In the genomic region with DNA sequence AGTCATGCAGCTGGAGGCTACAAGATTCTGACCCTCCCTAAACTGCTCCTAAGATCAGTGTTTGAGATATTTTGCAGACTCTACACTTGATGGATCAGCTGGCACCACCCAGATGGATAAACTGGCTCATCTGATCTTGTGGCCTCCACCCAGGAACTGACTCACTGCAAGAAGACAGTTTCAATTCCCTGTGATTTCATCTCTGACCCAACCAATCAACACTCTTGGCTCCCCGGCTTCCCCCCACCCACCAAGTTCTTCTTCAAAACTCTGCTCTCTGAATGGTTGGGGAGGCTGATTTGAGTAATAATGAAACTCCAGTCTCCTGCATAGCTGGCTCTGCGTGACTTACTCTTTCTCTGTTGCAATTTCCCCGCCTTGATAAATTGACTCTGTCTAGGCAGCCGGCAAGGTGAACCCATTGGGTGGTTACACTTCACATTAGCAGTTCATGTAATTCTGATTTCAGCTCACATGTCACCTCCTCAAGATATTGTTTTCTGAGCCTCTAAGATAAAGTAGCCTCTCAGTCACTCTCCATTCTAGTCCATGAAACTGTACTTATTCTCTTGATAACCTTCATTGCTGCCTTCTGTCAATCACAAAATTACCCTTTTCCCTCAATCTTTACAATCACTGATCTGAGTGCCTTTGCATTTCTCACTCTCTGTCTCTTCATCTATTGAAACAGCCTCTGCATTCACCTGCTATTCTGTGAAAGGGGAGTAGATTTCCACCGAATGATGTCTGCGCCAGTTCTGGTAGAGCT, we compare ENCODE assay signal across 1 cellular context.
TF ChIP-seq lines count a peak whose summit lies in the region.

No MANE protein-coding gene starts in this region.

TF ChIP-seq in K562, 482 proteins besides CTCF, POLR2A, EP300 and RAD21 (continued from another document and continues in another):
- TF ChIP-seq, protein P1, sequence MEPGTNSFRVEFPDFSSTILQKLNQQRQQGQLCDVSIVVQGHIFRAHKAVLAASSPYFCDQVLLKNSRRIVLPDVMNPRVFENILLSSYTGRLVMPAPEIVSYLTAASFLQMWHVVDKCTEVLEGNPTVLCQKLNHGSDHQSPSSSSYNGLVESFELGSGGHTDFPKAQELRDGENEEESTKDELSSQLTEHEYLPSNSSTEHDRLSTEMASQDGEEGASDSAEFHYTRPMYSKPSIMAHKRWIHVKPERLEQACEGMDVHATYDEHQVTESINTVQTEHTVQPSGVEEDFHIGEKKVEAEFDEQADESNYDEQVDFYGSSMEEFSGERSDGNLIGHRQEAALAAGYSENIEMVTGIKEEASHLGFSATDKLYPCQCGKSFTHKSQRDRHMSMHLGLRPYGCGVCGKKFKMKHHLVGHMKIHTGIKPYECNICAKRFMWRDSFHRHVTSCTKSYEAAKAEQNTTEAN (CRISPR knock-in tag; IDR thresholded peaks at IDR 0.05): no peak
- TF ChIP-seq, protein P2, sequence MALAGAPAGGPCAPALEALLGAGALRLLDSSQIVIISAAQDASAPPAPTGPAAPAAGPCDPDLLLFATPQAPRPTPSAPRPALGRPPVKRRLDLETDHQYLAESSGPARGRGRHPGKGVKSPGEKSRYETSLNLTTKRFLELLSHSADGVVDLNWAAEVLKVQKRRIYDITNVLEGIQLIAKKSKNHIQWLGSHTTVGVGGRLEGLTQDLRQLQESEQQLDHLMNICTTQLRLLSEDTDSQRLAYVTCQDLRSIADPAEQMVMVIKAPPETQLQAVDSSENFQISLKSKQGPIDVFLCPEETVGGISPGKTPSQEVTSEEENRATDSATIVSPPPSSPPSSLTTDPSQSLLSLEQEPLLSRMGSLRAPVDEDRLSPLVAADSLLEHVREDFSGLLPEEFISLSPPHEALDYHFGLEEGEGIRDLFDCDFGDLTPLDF (CRISPR knock-in tag; IDR thresholded peaks at IDR 0.05): no peak
- TF ChIP-seq PTTG1 (tag; IDR thresholded peaks at IDR 0.05; ENCODE audit: low read depth): no peak
- no peak for TF ChIP-seq RBM15 (IDR thresholded peaks at IDR 0.05; ENCODE audit: insufficient read depth, low read length)
- TF ChIP-seq, protein P3, sequence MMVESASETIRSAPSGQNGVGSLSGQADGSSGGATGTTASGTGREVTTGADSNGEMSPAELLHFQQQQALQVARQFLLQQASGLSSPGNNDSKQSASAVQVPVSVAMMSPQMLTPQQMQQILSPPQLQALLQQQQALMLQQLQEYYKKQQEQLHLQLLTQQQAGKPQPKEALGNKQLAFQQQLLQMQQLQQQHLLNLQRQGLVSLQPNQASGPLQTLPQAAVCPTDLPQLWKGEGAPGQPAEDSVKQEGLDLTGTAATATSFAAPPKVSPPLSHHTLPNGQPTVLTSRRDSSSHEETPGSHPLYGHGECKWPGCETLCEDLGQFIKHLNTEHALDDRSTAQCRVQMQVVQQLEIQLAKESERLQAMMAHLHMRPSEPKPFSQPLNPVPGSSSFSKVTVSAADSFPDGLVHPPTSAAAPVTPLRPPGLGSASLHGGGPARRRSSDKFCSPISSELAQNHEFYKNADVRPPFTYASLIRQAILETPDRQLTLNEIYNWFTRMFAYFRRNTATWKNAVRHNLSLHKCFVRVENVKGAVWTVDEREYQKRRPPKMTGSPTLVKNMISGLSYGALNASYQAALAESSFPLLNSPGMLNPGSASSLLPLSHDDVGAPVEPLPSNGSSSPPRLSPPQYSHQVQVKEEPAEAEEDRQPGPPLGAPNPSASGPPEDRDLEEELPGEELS (CRISPR knock-in tag; IDR thresholded peaks at IDR 0.05; ENCODE audit: borderline replicate concordance): no peak
- no peak for TF ChIP-seq PURB (CRISPR knock-in tag; IDR thresholded peaks at IDR 0.05; ENCODE audit: low read depth)
- no peak for TF ChIP-seq PTRF (tag; IDR thresholded peaks at IDR 0.05)
- no peak for TF ChIP-seq SREBF1 (IDR thresholded peaks at IDR 0.05; ENCODE audit: borderline replicate concordance, low read depth, low read length)
- no peak for TF ChIP-seq FOXK2 (conservative IDR thresholded peaks at IDR 0.05 in 1 of 2, IDR thresholded peaks at IDR 0.05 in 1 of 2; ENCODE audit: low read depth in 2 of 2)
- peak; percentile 39; the same call in 1 of the 2 replicates for TF ChIP-seq SP1 (CRISPR knock-in tag; IDR thresholded peaks at IDR 0.05)
- TF ChIP-seq, protein P4, sequence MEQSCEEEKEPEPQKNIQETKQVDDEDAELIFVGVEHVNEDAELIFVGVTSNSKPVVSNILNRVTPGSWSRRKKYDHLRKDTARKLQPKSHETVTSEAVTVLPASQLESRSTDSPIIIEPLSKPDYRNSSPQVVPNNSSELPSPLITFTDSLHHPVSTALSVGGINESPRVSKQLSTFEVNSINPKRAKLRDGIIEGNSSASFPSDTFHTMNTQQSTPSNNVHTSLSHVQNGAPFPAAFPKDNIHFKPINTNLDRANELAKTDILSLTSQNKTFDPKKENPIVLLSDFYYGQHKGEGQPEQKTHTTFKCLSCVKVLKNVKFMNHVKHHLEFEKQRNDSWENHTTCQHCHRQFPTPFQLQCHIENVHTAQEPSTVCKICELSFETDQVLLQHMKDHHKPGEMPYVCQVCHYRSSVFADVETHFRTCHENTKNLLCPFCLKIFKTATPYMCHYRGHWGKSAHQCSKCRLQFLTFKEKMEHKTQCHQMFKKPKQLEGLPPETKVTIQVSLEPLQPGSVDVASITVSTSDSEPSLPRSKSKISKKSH (CRISPR knock-in tag; IDR thresholded peaks at IDR 0.05): no peak
- peak; percentile 59 for TF ChIP-seq SMARCE1 (IDR thresholded peaks at IDR 0.05)
- no peak for TF ChIP-seq ZNF232 (CRISPR knock-in tag; IDR thresholded peaks at IDR 0.05)
- no peak for TF ChIP-seq HMG20A (CRISPR knock-in tag; conservative IDR thresholded peaks at IDR 0.05)
- TF ChIP-seq, protein P5, sequence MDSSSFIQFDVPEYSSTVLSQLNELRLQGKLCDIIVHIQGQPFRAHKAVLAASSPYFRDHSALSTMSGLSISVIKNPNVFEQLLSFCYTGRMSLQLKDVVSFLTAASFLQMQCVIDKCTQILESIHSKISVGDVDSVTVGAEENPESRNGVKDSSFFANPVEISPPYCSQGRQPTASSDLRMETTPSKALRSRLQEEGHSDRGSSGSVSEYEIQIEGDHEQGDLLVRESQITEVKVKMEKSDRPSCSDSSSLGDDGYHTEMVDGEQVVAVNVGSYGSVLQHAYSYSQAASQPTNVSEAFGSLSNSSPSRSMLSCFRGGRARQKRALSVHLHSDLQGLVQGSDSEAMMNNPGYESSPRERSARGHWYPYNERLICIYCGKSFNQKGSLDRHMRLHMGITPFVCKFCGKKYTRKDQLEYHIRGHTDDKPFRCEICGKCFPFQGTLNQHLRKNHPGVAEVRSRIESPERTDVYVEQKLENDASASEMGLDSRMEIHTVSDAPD (CRISPR knock-in tag; IDR thresholded peaks at IDR 0.05): no peak
- no peak for TF ChIP-seq EWSR1 (IDR thresholded peaks at IDR 0.05; ENCODE audit: borderline replicate concordance, low read depth, partially characterized antibody)
- TF ChIP-seq, protein P6, sequence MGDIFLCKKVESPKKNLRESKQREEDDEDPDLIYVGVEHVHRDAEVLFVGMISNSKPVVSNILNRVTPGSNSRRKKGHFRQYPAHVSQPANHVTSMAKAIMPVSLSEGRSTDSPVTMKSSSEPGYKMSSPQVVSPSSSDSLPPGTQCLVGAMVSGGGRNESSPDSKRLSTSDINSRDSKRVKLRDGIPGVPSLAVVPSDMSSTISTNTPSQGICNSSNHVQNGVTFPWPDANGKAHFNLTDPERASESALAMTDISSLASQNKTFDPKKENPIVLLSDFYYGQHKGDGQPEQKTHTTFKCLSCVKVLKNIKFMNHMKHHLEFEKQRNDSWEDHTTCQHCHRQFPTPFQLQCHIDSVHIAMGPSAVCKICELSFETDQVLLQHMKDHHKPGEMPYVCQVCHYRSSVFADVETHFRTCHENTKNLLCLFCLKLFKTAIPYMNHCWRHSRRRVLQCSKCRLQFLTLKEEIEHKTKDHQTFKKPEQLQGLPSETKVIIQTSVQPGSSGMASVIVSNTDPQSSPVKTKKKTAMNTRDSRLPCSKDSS (IDR thresholded peaks at IDR 0.05; ENCODE audit: low read depth, partially characterized antibody): no peak
- TF ChIP-seq NCOA6 (IDR thresholded peaks at IDR 0.05): no peak
- TF ChIP-seq CEBPG (CRISPR knock-in tag; IDR thresholded peaks at IDR 0.05): no peak
- TF ChIP-seq CEBPG (tag; conservative IDR thresholded peaks at IDR 0.05 in 1 of 2, IDR thresholded peaks at IDR 0.05 in 1 of 2): peak; percentile 70 to 87
- no peak for TF ChIP-seq ZNF217 (CRISPR knock-in tag; IDR thresholded peaks at IDR 0.05)
- no peak for TF ChIP-seq KLF13 (tag; IDR thresholded peaks at IDR 0.05; ENCODE audit: borderline replicate concordance, low read depth)
- peak; percentile 9; the same call in 1 of the 2 replicates for TF ChIP-seq TCF3 (CRISPR knock-in tag; IDR thresholded peaks at IDR 0.05)
- no peak for TF ChIP-seq RBM39 (optimal IDR thresholded peaks at IDR 0.05; ENCODE audit: low read depth, low read length)
- no peak for TF ChIP-seq HNRNPH1 (optimal IDR thresholded peaks at IDR 0.05; ENCODE audit: low read depth, low read length)
- no peak for TF ChIP-seq ZNF785 (CRISPR knock-in tag; IDR thresholded peaks at IDR 0.05)
- no peak for TF ChIP-seq KAT8 (IDR thresholded peaks at IDR 0.05; ENCODE audit: low read depth)
- TF ChIP-seq, protein P7, sequence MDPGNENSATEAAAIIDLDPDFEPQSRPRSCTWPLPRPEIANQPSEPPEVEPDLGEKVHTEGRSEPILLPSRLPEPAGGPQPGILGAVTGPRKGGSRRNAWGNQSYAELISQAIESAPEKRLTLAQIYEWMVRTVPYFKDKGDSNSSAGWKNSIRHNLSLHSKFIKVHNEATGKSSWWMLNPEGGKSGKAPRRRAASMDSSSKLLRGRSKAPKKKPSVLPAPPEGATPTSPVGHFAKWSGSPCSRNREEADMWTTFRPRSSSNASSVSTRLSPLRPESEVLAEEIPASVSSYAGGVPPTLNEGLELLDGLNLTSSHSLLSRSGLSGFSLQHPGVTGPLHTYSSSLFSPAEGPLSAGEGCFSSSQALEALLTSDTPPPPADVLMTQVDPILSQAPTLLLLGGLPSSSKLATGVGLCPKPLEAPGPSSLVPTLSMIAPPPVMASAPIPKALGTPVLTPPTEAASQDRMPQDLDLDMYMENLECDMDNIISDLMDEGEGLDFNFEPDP (CRISPR knock-in tag; IDR thresholded peaks at IDR 0.05): no peak
- TF ChIP-seq ZNF224 (CRISPR knock-in tag; IDR thresholded peaks at IDR 0.05): no peak
- TF ChIP-seq, protein P8, sequence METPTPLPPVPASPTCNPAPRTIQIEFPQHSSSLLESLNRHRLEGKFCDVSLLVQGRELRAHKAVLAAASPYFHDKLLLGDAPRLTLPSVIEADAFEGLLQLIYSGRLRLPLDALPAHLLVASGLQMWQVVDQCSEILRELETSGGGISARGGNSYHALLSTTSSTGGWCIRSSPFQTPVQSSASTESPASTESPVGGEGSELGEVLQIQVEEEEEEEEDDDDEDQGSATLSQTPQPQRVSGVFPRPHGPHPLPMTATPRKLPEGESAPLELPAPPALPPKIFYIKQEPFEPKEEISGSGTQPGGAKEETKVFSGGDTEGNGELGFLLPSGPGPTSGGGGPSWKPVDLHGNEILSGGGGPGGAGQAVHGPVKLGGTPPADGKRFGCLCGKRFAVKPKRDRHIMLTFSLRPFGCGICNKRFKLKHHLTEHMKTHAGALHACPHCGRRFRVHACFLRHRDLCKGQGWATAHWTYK (CRISPR knock-in tag; IDR thresholded peaks at IDR 0.05): no peak
- peak; percentile 39; the same call in 1 of the 2 replicates for TF ChIP-seq SMAD4 (CRISPR knock-in tag; conservative IDR thresholded peaks at IDR 0.05)
- TF ChIP-seq, protein P9, sequence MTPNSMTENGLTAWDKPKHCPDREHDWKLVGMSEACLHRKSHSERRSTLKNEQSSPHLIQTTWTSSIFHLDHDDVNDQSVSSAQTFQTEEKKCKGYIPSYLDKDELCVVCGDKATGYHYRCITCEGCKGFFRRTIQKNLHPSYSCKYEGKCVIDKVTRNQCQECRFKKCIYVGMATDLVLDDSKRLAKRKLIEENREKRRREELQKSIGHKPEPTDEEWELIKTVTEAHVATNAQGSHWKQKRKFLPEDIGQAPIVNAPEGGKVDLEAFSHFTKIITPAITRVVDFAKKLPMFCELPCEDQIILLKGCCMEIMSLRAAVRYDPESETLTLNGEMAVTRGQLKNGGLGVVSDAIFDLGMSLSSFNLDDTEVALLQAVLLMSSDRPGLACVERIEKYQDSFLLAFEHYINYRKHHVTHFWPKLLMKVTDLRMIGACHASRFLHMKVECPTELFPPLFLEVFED (CRISPR knock-in tag; conservative IDR thresholded peaks at IDR 0.05): no peak
- TF ChIP-seq, protein P10, sequence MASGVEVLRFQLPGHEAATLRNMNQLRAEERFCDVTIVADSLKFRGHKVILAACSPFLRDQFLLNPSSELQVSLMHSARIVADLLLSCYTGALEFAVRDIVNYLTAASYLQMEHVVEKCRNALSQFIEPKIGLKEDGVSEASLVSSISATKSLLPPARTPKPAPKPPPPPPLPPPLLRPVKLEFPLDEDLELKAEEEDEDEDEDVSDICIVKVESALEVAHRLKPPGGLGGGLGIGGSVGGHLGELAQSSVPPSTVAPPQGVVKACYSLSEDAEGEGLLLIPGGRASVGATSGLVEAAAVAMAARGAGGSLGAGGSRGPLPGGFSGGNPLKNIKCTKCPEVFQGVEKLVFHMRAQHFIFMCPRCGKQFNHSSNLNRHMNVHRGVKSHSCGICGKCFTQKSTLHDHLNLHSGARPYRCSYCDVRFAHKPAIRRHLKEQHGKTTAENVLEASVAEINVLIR (CRISPR knock-in tag; IDR thresholded peaks at IDR 0.05): no peak
- TF ChIP-seq, protein P11, sequence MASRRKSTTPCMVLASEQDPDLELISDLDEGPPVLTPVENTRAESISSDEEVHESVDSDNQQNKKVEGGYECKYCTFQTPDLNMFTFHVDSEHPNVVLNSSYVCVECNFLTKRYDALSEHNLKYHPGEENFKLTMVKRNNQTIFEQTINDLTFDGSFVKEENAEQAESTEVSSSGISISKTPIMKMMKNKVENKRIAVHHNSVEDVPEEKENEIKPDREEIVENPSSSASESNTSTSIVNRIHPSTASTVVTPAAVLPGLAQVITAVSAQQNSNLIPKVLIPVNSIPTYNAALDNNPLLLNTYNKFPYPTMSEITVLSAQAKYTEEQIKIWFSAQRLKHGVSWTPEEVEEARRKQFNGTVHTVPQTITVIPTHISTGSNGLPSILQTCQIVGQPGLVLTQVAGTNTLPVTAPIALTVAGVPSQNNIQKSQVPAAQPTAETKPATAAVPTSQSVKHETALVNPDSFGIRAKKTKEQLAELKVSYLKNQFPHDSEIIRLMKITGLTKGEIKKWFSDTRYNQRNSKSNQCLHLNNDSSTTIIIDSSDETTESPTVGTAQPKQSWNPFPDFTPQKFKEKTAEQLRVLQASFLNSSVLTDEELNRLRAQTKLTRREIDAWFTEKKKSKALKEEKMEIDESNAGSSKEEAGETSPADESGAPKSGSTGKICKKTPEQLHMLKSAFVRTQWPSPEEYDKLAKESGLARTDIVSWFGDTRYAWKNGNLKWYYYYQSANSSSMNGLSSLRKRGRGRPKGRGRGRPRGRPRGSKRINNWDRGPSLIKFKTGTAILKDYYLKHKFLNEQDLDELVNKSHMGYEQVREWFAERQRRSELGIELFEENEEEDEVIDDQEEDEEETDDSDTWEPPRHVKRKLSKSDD (conservative IDR thresholded peaks at IDR 0.05; ENCODE audit: low read length): 0 out of 2 replicates have a peak, but pooled peaks have one; percentile 38
- TF ChIP-seq, protein P12, sequence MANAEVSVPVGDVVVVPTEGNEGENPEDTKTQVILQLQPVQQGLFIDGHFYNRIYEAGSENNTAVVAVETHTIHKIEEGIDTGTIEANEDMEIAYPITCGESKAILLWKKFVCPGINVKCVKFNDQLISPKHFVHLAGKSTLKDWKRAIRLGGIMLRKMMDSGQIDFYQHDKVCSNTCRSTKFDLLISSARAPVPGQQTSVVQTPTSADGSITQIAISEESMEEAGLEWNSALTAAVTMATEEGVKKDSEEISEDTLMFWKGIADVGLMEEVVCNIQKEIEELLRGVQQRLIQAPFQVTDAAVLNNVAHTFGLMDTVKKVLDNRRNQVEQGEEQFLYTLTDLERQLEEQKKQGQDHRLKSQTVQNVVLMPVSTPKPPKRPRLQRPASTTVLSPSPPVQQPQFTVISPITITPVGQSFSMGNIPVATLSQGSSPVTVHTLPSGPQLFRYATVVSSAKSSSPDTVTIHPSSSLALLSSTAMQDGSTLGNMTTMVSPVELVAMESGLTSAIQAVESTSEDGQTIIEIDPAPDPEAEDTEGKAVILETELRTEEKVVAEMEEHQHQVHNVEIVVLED (CRISPR knock-in tag; IDR thresholded peaks at IDR 0.05): no peak
- TF ChIP-seq KAT7 (CRISPR knock-in tag; IDR thresholded peaks at IDR 0.05; ENCODE audit: borderline replicate concordance): no peak
